ENCODE assay signal across 17 cellular contexts in genomic region chr20:46123482-46124245, GRCh38.
"Had no signal": no experiment of that assay in that cellular context is flagged by ENCODE, and none has a peak within 500 bp of the region (broad histone marks: within the 10 kb centered on the region; RNA-seq: fewer than 3 reads in every experiment).

No MANE protein-coding gene starts in this region.

- H3K27me3 Mint-ChIP-seq: activated CD8-positive, alpha-beta T cell treated with anti-CD3 and anti-CD28 coated beads for 36 hours had no signal

- H3K9me3 Mint-ChIP-seq: activated CD8-positive, alpha-beta T cell treated with anti-CD3 and anti-CD28 coated beads for 36 hours; activated naive CD4-positive, alpha-beta T cell treated with anti-CD3 and anti-CD28 coated beads, Interleukin-2, amount 10 ng/mL, durations not matched to agents 7 days and 5 days; central memory CD8-positive, alpha-beta T cell; nephron progenitor cell had no signal

- H3K36me3 Mint-ChIP-seq: activated naive CD4-positive, alpha-beta T cell treated with anti-CD3 and anti-CD28 coated beads, Interleukin-2, amount 10 ng/mL, durations not matched to agents 7 days and 5 days had no signal

- H3K27ac Mint-ChIP-seq: activated CD8-positive, alpha-beta T cell treated with anti-CD3 and anti-CD28 coated beads for 36 hours; activated naive CD4-positive, alpha-beta T cell treated with anti-CD3 and anti-CD28 coated beads, Interleukin-2, amount 10 ng/mL, durations not matched to agents 7 days and 5 days; nephron progenitor cell had no signal

- DNase-seq: activated CD4-positive, alpha-beta T cell treated with anti-CD3 and anti-CD28 coated beads for 48 hours; activated CD4-positive, CD25-positive, alpha-beta regulatory T cell; activated CD8-positive, alpha-beta T cell treated with anti-CD3 and anti-CD28 coated beads for 36 hours; activated naive CD4-positive, alpha-beta T cell treated with anti-CD3 and anti-CD28 coated beads, Interleukin-2, amount 10 ng/mL, durations not matched to agents 7 days and 5 days; activated T-cell treated with anti-CD3 and anti-CD28 coated beads, Interleukin-2, amount 50 U/mL, for 1 hour; brain microvascular endothelial cell; hippocampal formation; islet precursor cell; lower lobe of right lung; midbrain; nephron progenitor cell; nucleus accumbens; retina; SK-N-SH; stimulated activated CD4-positive, alpha-beta T cell treated with anti-CD3 and anti-CD28 coated beads, Interleukin-2, amount 100 ng/mL, for 48 hours; upper lobe of right lung had no signal

- H3K4me1 Mint-ChIP-seq: central memory CD8-positive, alpha-beta T cell; nephron progenitor cell had no signal

- ATAC-seq: activated CD8-positive, alpha-beta T cell treated with anti-CD3 and anti-CD28 coated beads for 36 hours; lower lobe of right lung; upper lobe of right lung had no signal

- H3K4me3 Mint-ChIP-seq: activated CD8-positive, alpha-beta T cell treated with anti-CD3 and anti-CD28 coated beads for 36 hours; activated naive CD4-positive, alpha-beta T cell treated with anti-CD3 and anti-CD28 coated beads, Interleukin-2, amount 10 ng/mL, durations not matched to agents 7 days and 5 days; central memory CD8-positive, alpha-beta T cell; nephron progenitor cell had no signal
